9 cellular contexts compared by ENCODE assay signal in genomic region chr3:58013973-58014649, GRCh38. TPM values are rescaled to one million over a fixed set of nuclear protein-coding genes. Genes with fewer than 3 reads are reported as not detected.
A peak's percentile ranks its signal among the peaks of the same experiment; 100 is the strongest.
DNase-seq lines count a peak whose midpoint lies in the region; ATAC-seq and TF ChIP-seq lines count a peak whose summit lies in the region.
"Had no signal": no experiment of that assay in that cellular context is flagged by ENCODE, and none has a peak within 500 bp of the region (broad histone marks: within the 10 kb centered on the region; RNA-seq: fewer than 3 reads in every experiment).

No MANE protein-coding gene starts in this region.

- H3K27me3 Mint-ChIP-seq in activated CD4-positive, alpha-beta memory T cell treated with anti-CD3 and anti-CD28 coated beads, Interleukin-2, amount 10 ng/mL, durations not matched to agents 7 days and 5 days = no peaks in the 10 kb centered on the region
- H3K27me3 Mint-ChIP-seq: activated naive CD8-positive, alpha-beta T cell had no signal

- H3K4me1 ChIP-seq in prostate gland (replicated peaks) = peaks cover 25% of the 10 kb centered on the region

- H3K4me3 Mint-ChIP-seq in activated CD4-positive, alpha-beta memory T cell treated with anti-CD3 and anti-CD28 coated beads, Interleukin-2, amount 10 ng/mL, durations not matched to agents 7 days and 5 days = no peak overlapping the region
- H3K4me3 Mint-ChIP-seq: activated naive CD8-positive, alpha-beta T cell had no signal

- peak overlapping the region; percentile 54 to 93 for H3K27ac ChIP-seq in prostate gland

- TF ChIP-seq CTCF in BJ (IDR thresholded peaks at IDR 0.05; ENCODE audit: insufficient read depth, low read depth, low read length) (no peak), fibroblast of villous mesenchyme (IDR thresholded peaks at IDR 0.05; ENCODE audit: insufficient read depth, low read depth, low read length) (no peak), prostate gland (IDR thresholded peaks at IDR 0.05) (no peak)

- POLR2A ChIA-PET in BJ (lab: Charles Lee) = no interaction called here
- POLR2A ChIA-PET in activated CD4-positive, alpha-beta memory T cell treated with anti-CD3 and anti-CD28 coated beads, Interleukin-2, amount 10 ng/mL, durations not matched to agents 7 days and 5 days (lab: Charles Lee) = interaction anchor here (0.8 to 3.1 kb wide), 2 partner anchors 8 to 164 kb away, joined by 4 to 14 read pairs; no protein-coding TSS in a partner anchor

- TF ChIP-seq POLR2A in prostate gland (IDR thresholded peaks at IDR 0.05) = no peak

- peak; percentile 88 for DNase-seq in BJ (ENCODE audit: low read depth)
- DNase-seq in SK-N-DZ (ENCODE audit: low spot score) = peak; percentile 74
- DNase-seq in fibroblast of villous mesenchyme (ENCODE audit: low read depth) = peak; percentile 96
- no peak for DNase-seq in prostate gland (ENCODE audit: low spot score)
- DNase-seq in activated gamma-delta T cell treated with Interleukin-2 at 50 U/mL for 16 hours = no peak
- DNase-seq in activated CD4-positive, alpha-beta memory T cell treated with anti-CD3 and anti-CD28 coated beads, Interleukin-2, amount 10 ng/mL, durations not matched to agents 7 days and 5 days = no peak
- no peak for DNase-seq in NCI-H1694 (lab: John Stamatoyannopoulos, UW)

- no peaks in the 10 kb centered on the region for H3K9me3 ChIP-seq in prostate gland

- no peaks in the 10 kb centered on the region for H3K27me3 ChIP-seq in BJ (ENCODE audit: control insufficient read depth, insufficient read depth, low read length)
- H3K27me3 ChIP-seq in prostate gland (replicated peaks; ENCODE audit: insufficient read depth) = no peaks in the 10 kb centered on the region

- H3K4me3 ChIP-seq in BJ (ENCODE audit: low read depth, low read length) = no peak overlapping the region
- peak overlapping the region; percentile 100 for H3K4me3 ChIP-seq in fibroblast of villous mesenchyme (ENCODE audit: low read depth, low read length)
- H3K4me3 ChIP-seq in prostate gland = no peak overlapping the region

- CTCF ChIA-PET in BJ (lab: Yijun Ruan, JAX) = interaction anchor here (0.6 to 1.3 kb wide), 9 partner anchors 28 to 164 kb away, joined by 3 to 9 read pairs (median 4); no protein-coding TSS in a partner anchor
- CTCF ChIA-PET in activated CD4-positive, alpha-beta memory T cell treated with anti-CD3 and anti-CD28 coated beads, Interleukin-2, amount 10 ng/mL, durations not matched to agents 7 days and 5 days (lab: Charles Lee) = interaction anchor here (1.2 to 2.1 kb wide), 3 partner anchors 8 to 153 kb away, joined by 3 to 12 read pairs (median 3); no protein-coding TSS in a partner anchor

- H3K9me3 Mint-ChIP-seq in activated CD4-positive, alpha-beta memory T cell treated with anti-CD3 and anti-CD28 coated beads, Interleukin-2, amount 10 ng/mL, durations not matched to agents 7 days and 5 days = no peaks in the 10 kb centered on the region

- H3K27ac Mint-ChIP-seq in activated CD4-positive, alpha-beta memory T cell treated with anti-CD3 and anti-CD28 coated beads, Interleukin-2, amount 10 ng/mL, durations not matched to agents 7 days and 5 days = no peak overlapping the region

- intact Hi-C loops in prostate gland (cut with DNase I) = loop anchor here (5.0 kb wide), 1 partner anchor 58 kb away; no protein-coding TSS in a partner anchor

- H3K36me3 Mint-ChIP-seq in activated CD4-positive, alpha-beta memory T cell treated with anti-CD3 and anti-CD28 coated beads, Interleukin-2, amount 10 ng/mL, durations not matched to agents 7 days and 5 days (ENCODE audit: low read depth) = peaks cover 8% of the 10 kb centered on the region
- H3K36me3 Mint-ChIP-seq: activated naive CD8-positive, alpha-beta T cell had no signal

- ATAC-seq in GM18867 (IDR thresholded peaks at IDR 0.05; ENCODE audit: unreplicated experiment) = no peak

- H3K36me3 ChIP-seq in BJ (ENCODE audit: control insufficient read depth, insufficient read depth, low read length) = 0 out of 2 replicates have a peak, but pooled peaks cover 3% of the 10 kb centered on the region
- no peaks in the 10 kb centered on the region for H3K36me3 ChIP-seq in prostate gland

- WGBS in prostate gland = 40% methylated on average over 10 of the region's 10 CpGs

- H3K4me1 Mint-ChIP-seq in activated CD4-positive, alpha-beta memory T cell treated with anti-CD3 and anti-CD28 coated beads, Interleukin-2, amount 10 ng/mL, durations not matched to agents 7 days and 5 days = peaks cover 53% of the 10 kb centered on the region

RNA-seq across cellular contexts. Expression of gene FLNB, which starts 5.9 kb away (rescaled TPM):
- polyA plus RNA-seq in BJ (2011; rRNA removed) = 73.7 and 111 TPM in 2 replicates
- 166 and 189 TPM in 2 replicates for polyA minus RNA-seq in BJ (2011; rRNA and poly(A)+ RNA removed)
- 23.1 and 24.2 TPM in 2 replicates for polyA plus RNA-seq in SK-N-DZ (2014; cell fraction: cytosol; rRNA removed)
- polyA plus RNA-seq in SK-N-DZ (2014; cell fraction: nucleus; rRNA removed) = 22.6 and 25.4 TPM in 2 replicates
- 325 and 369 TPM in 2 replicates for total RNA-seq in fibroblast of villous mesenchyme
- 100 to 1,000 TPM; 331 to 408 TPM for total RNA-seq in prostate gland
- total RNA-seq in activated CD4-positive, alpha-beta memory T cell treated with anti-CD3 and anti-CD28 coated beads, Interleukin-2, amount 10 ng/mL, durations not matched to agents 7 days and 5 days = 10 to 100 TPM; 33.3 to 37.9 TPM

Comparison
In these comparisons a context has a peak if more than half of its experiments do, and no peak if none do; other contexts are left out.
1. DNase-seq: peak in BJ (single experiment), SK-N-DZ (single experiment) and fibroblast of villous mesenchyme (single experiment); none in prostate gland (single experiment), activated gamma-delta T cell treated with Interleukin-2 at 50 U/mL for 16 hours (single experiment), activated CD4-positive, alpha-beta memory T cell treated with anti-CD3 and anti-CD28 coated beads, Interleukin-2, amount 10 ng/mL, durations not matched to agents 7 days and 5 days (single experiment) and NCI-H1694 (single experiment).